In genomic region chr3:53841296-53841695, GRCh38 we compare ENCODE assay signal across 14 cellular contexts. TPM values are rescaled to one million over a fixed set of nuclear protein-coding genes. Genes with fewer than 3 reads are reported as not detected.
DNase-seq lines count a peak whose midpoint lies in the region; ATAC-seq, FAIRE-seq and TF ChIP-seq lines count a peak whose summit lies in the region.
"Had no signal": no experiment of that assay in that cellular context is flagged by ENCODE, and none has a peak within 500 bp of the region (broad histone marks: within the 10 kb centered on the region; RNA-seq: fewer than 3 reads in every experiment).

No MANE protein-coding gene starts in this region.

- FAIRE-seq in kidney (lab: Jason Lieb, UNC), result no peak

- peaks cover 31% of the 10 kb centered on the region for H3K4me1 Mint-ChIP-seq in GM23338

- H3K27me3 ChIP-seq in right cardiac atrium (ENCODE audit: control insufficient read depth, insufficient read depth) (no peaks in the 10 kb centered on the region), GM23338 (ENCODE audit: insufficient read depth) (peaks cover under 1% of the 10 kb centered on the region; the same call in 1 of the 2 replicates)
- H3K27me3 ChIP-seq: gastrocnemius medialis had no signal

- H3K27ac Mint-ChIP-seq in GM23338, result no peak overlapping the region
- H3K27ac Mint-ChIP-seq: activated CD4-positive, alpha-beta T cell treated with anti-CD3 and anti-CD28 coated beads, Interleukin-2, amount 10 ng/mL, durations not matched to agents 7 days and 5 days; stimulated activated naive CD8-positive, alpha-beta T cell treated with anti-CD3 and anti-CD28 coated beads, Interleukin-15, Interleukin-2, amounts not matched to agents 100 ng/mL and 50 ng/mL, for 24 hours had no signal

- intact Hi-C loops in cardiac septum (cut with DNase I) (no loop called here), right cardiac atrium (cut with DNase I) (no loop called here), kidney (cut with DNase I) (no loop called here)

- H4K20me1 ChIP-seq in GM23338 (replicated peaks; ENCODE audit: insufficient read depth), result no peaks in the 10 kb centered on the region; the same call in 1 of the 2 replicates

- H3K4me1 ChIP-seq in right cardiac atrium (ENCODE audit: control insufficient read depth, insufficient read depth, low read length) (peaks cover 3% of the 10 kb centered on the region), kidney (ENCODE audit: control insufficient read depth in 1 of 2, insufficient read depth in 1 of 2, low read depth in 1 of 2, low read length in 2 of 2) (peaks cover 9 to 25% of the 10 kb centered on the region in 2 donors), GM23338 (ENCODE audit: insufficient read depth) (peaks cover 15% of the 10 kb centered on the region)
- H3K4me1 ChIP-seq: gastrocnemius medialis had no signal

- H3K36me3 ChIP-seq in kidney (ENCODE audit: control insufficient read depth in 1 of 2, insufficient read depth in 2 of 2, low read length in 2 of 2) (peaks cover 0 to 4% of the 10 kb centered on the region in 2 donors), GM23338 (ENCODE audit: insufficient read depth) (no peaks in the 10 kb centered on the region)
- H3K36me3 ChIP-seq: gastrocnemius medialis had no signal

- no peaks in the 10 kb centered on the region; the same call in 2 of the 3 replicates for H3K36me3 Mint-ChIP-seq in GM23338 (ENCODE audit: low read depth)

- no peak overlapping the region for H3K4me2 ChIP-seq in GM23338

- TF ChIP-seq CTCF in kidney (IDR thresholded peaks at IDR 0.05; ENCODE audit: borderline replicate concordance, extremely low read depth, insufficient read depth) (no peak), GM23338 (conservative IDR thresholded peaks at IDR 0.05; ENCODE audit: low read depth in 2 of 2) (0 out of 4 replicates have a peak, but pooled peaks of 1 of the 2 experiments have one; percentile 6)

- no peaks in the 10 kb centered on the region for H3K9me2 ChIP-seq in GM23338 (ENCODE audit: insufficient read depth)

- H3K27ac ChIP-seq in right cardiac atrium (ENCODE audit: low read length), result no peak overlapping the region
- peak overlapping the region; percentile 1 to 49 for H3K27ac ChIP-seq in kidney (ENCODE audit: low read depth in 2 of 2, low read length in 2 of 2)
- H3K27ac ChIP-seq in GM23338 (ENCODE audit: low read depth), result no peak overlapping the region
- H3K27ac ChIP-seq: gastrocnemius medialis, GM23248, skin epidermis had no signal

- peaks cover 7% of the 10 kb centered on the region; the same call in 1 of the 2 replicates for H3K79me2 ChIP-seq in GM23338 (replicated peaks; ENCODE audit: insufficient read depth)

- peak overlapping the region in 1 of 2 donors; percentile 38 for H3K9ac ChIP-seq in kidney (ENCODE audit: low read length in 2 of 2)
- H3K9ac ChIP-seq: GM23248 had no signal

- H3K9me3 ChIP-seq in right cardiac atrium (ENCODE audit: control insufficient read depth, low read length) (no peaks in the 10 kb centered on the region), kidney (ENCODE audit: control insufficient read depth in 1 of 2, low read length in 2 of 2) (no peaks in the 10 kb centered on the region)
- H3K9me3 ChIP-seq: gastrocnemius medialis had no signal

- H2AFZ ChIP-seq in GM23338, result no peak overlapping the region
- H2AFZ ChIP-seq: GM23248 had no signal

- no peak overlapping the region for H3K4me3 Mint-ChIP-seq in GM23338
- H3K4me3 Mint-ChIP-seq: activated CD4-positive, alpha-beta T cell treated with anti-CD3 and anti-CD28 coated beads, Interleukin-2, amount 10 ng/mL, durations not matched to agents 7 days and 5 days; activated T-cell treated with anti-CD3 and anti-CD28 coated beads, Interleukin-2, amount 50 U/mL, for 4 hours; stimulated activated naive CD8-positive, alpha-beta T cell treated with anti-CD3 and anti-CD28 coated beads, Interleukin-15, Interleukin-2, amounts not matched to agents 100 ng/mL and 50 ng/mL, for 24 hours had no signal

- no peak for ATAC-seq in right cardiac atrium
- no peak for ATAC-seq in GM23338
- ATAC-seq: activated T-cell treated with anti-CD3 and anti-CD28 coated beads, Interleukin-2, amount 50 U/mL, for 4 hours; gastrocnemius medialis had no signal

- 0 out of 2 replicates have a peak, but pooled peaks cover 5% of the 10 kb centered on the region for H3F3A ChIP-seq in GM23338 (replicated peaks; ENCODE audit: low read depth)

- WGBS in right cardiac atrium, result 76% methylated on average over 5 of the region's 5 CpGs

- DNase-seq in cardiac septum (ENCODE audit: low spot score) (peak; percentile 57), right cardiac atrium (no peak), kidney (no peak), GM23338 (ENCODE audit: low spot score) (no peak)
- DNase-seq in activated CD4-positive, alpha-beta T cell treated with anti-CD3 and anti-CD28 coated beads for 1 hour, result no peak
- DNase-seq in activated CD4-positive, alpha-beta T cell treated with anti-CD3 and anti-CD28 coated beads, Interleukin-2, amount 50 U/mL, for 1 hour, result no peak
- DNase-seq: activated CD4-positive, alpha-beta T cell treated with anti-CD3 and anti-CD28 coated beads, Interleukin-2, amount 10 ng/mL, durations not matched to agents 7 days and 5 days; activated T-cell treated with anti-CD3 and anti-CD28 coated beads, Interleukin-2, amount 50 U/mL, for 4 hours; gastrocnemius medialis; GM23248; NCI-H774; occipital lobe had no signal

- no peaks in the 10 kb centered on the region for H3K9me3 Mint-ChIP-seq in GM23338
- H3K9me3 Mint-ChIP-seq: activated CD4-positive, alpha-beta T cell treated with anti-CD3 and anti-CD28 coated beads, Interleukin-2, amount 10 ng/mL, durations not matched to agents 7 days and 5 days; activated T-cell treated with anti-CD3 and anti-CD28 coated beads, Interleukin-2, amount 50 U/mL, for 4 hours; stimulated activated naive CD8-positive, alpha-beta T cell treated with anti-CD3 and anti-CD28 coated beads, Interleukin-15, Interleukin-2, amounts not matched to agents 100 ng/mL and 50 ng/mL, for 24 hours had no signal

- H3K27me3 Mint-ChIP-seq in GM23338 (ENCODE audit: insufficient read depth, low read depth, poor library complexity), result peaks cover 9% of the 10 kb centered on the region

- H3K4me3 ChIP-seq in right cardiac atrium (ENCODE audit: low read length), result no peak overlapping the region
- H3K4me3 ChIP-seq in kidney (ENCODE audit: low read length in 2 of 2), result no peak overlapping the region
- H3K4me3 ChIP-seq in GM23338, result no peak overlapping the region
- H3K4me3 ChIP-seq: gastrocnemius medialis, GM23248, skin epidermis had no signal

TF ChIP-seq in GM23338, 12 proteins besides CTCF, POLR2A, EP300 and RAD21 (continues in another document):
- TF ChIP-seq ZNF331 (CRISPR knock-in tag; IDR thresholded peaks at IDR 0.05; ENCODE audit: low read depth) (no peak), EZH2phosphoT487 (IDR thresholded peaks at IDR 0.05; ENCODE audit: unreplicated experiment) (no peak), REST (IDR thresholded peaks at IDR 0.05; ENCODE audit: unreplicated experiment) (no peak), EZH2 (IDR thresholded peaks at IDR 0.05; ENCODE audit: low read depth, unreplicated experiment) (no peak), JUNB (IDR thresholded peaks at IDR 0.05; ENCODE audit: unreplicated experiment) (no peak)

RNA-seq across cellular contexts. Expression of gene CHDH, which starts 4.9 kb away (rescaled TPM):
- total RNA-seq in cardiac septum, result 0.92 TPM
- 1 to 10 TPM; 4.6 to 8.2 (median 6.9) TPM for total RNA-seq in right cardiac atrium
- 2.2 TPM for polyA plus RNA-seq in right cardiac atrium
- 33.4 TPM for total RNA-seq in kidney
- polyA plus RNA-seq in kidney (ENCODE audit: insufficient read depth, low read depth, low replicate concordance), result 26.5 TPM
- 6.6 and 31.4 TPM in 2 replicates for total RNA-seq in GM23338 (2014; rRNA removed; shearing (Covaris generic))
- 2.3 and 2.5 TPM in 2 replicates for polyA plus RNA-seq in GM23338 (2016; fragmentation: Nextera tagmentation; extraction: Ambion mirVana)
- polyA plus RNA-seq: GM23248 had no signal

RNA-seq across cellular contexts. Expression of gene IL17RB, which starts 5.1 kb away (rescaled TPM):
- total RNA-seq in cardiac septum (0.08 TPM), right cardiac atrium (1 to 10 TPM; 1.4 to 2.9 (median 2.2) TPM), kidney (27.7 TPM)
- polyA plus RNA-seq in right cardiac atrium (1.3 TPM), kidney (ENCODE audit: insufficient read depth, low read depth, low replicate concordance) (87.4 TPM), GM23338 (2016; fragmentation: Nextera tagmentation; extraction: Ambion mirVana) (6.4 and 6.9 TPM in 2 replicates)
- total RNA-seq in GM23338 (2014; rRNA removed; shearing (Covaris generic)), result 5.7 and 8.3 TPM in 2 replicates
- total RNA-seq: GM23248 had no signal

RNA-seq across cellular contexts. Expression of gene ACTR8, which starts 40.7 kb away (rescaled TPM):
- 33.1 TPM for total RNA-seq in cardiac septum
- 10 to 100 TPM; 31.5 to 47.9 (median 36.9) TPM for total RNA-seq in right cardiac atrium
- 13.4 TPM for polyA plus RNA-seq in right cardiac atrium
- 29.6 TPM for total RNA-seq in kidney
- polyA plus RNA-seq in kidney (ENCODE audit: insufficient read depth, low read depth, low replicate concordance), result 20.4 TPM
- total RNA-seq in GM23338 (2014; rRNA removed; shearing (Covaris generic)), result 23.0 and 25.7 TPM in 2 replicates
- polyA plus RNA-seq in GM23338 (2016; fragmentation: Nextera tagmentation; extraction: Ambion mirVana), result 16.2 and 19.8 TPM in 2 replicates

RNA-seq across cellular contexts. Expression of gene SELENOK, which starts 50.4 kb away (rescaled TPM):
- 89.3 TPM for total RNA-seq in cardiac septum
- total RNA-seq in right cardiac atrium, result 100 to 1,000 TPM in 2 of 4 donors, 10 to 100 TPM in 2; 86.9 to 115 (median 101) TPM
- 187 TPM for polyA plus RNA-seq in right cardiac atrium
- total RNA-seq in kidney, result 51.0 TPM
- polyA plus RNA-seq in kidney (ENCODE audit: insufficient read depth, low read depth, low replicate concordance), result 106 TPM
- total RNA-seq in GM23338 (2014; rRNA removed; shearing (Covaris generic)), result 21.4 and 26.4 TPM in 2 replicates
- 168 and 182 TPM in 2 replicates for polyA plus RNA-seq in GM23338 (2016; fragmentation: Nextera tagmentation; extraction: Ambion mirVana)

Comparison
In these comparisons a context has a peak if more than half of its experiments do, and no peak if none do; other contexts are left out.
1. H3K27ac ChIP-seq: peak in kidney (2 of 2); none in right cardiac atrium (single experiment) and GM23338 (single experiment).